ENCODE assay signal across 11 cellular contexts in the genomic region with DNA sequence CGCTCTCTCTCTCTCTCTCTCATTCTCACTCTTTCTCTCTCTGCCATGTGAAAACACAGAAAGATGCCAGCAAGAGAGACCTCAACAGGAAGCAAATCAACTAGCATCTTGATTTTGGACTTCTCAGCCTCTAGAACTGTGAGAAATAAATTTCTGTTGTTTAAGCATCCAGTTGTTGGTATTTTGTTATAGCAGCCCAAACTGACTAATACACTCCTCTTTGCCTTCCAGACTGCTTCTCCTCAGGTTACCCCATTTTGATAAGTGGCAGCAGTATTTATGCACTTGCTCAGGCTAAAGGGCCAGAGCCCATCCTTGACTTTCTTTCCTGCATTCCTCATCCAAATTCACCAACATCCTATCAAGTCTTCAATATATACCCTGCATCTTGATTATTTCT.
"Had no signal": no experiment of that assay in that cellular context is flagged by ENCODE, and none has a peak within 500 bp of the region (broad histone marks: within the 10 kb centered on the region; RNA-seq: fewer than 3 reads in every experiment).

No MANE protein-coding gene starts in this region.

- H3K9me3 ChIP-seq: HAP-1 had no signal

- H3K36me3 ChIP-seq: HAP-1 had no signal

- H3K4me3 ChIP-seq: GM23248, GM23338, HAP-1 had no signal

- H3K9ac ChIP-seq: GM23248 had no signal

- H3K27ac ChIP-seq: GM23248 had no signal

- H2AFZ ChIP-seq: GM23248, GM23338 had no signal

- DNase-seq: GM23248, GOT3, H7, H9, HCEC 1CT, HFFc6 had no signal

- FAIRE-seq: H1, H54 had no signal

- H3K4me2 ChIP-seq: GM23338 had no signal

- ATAC-seq: GM23338, HCT116 had no signal

- H3K4me1 ChIP-seq: HAP-1 had no signal
